In genomic region chr1:32107742-32108661, GRCh38 we compare ENCODE assay signal across 8 cellular contexts. TPM values are rescaled to one million over a fixed set of nuclear protein-coding genes. Genes with fewer than 3 reads are reported as not detected.
A peak's percentile ranks its signal among the peaks of the same experiment; 100 is the strongest.
DNase-seq lines count a peak whose midpoint lies in the region; ATAC-seq, FAIRE-seq and TF ChIP-seq lines count a peak whose summit lies in the region.

KPNA6 (plus strand) TSS chr1:32108056; CDS start chr1:32108131, 75 bp downstream.

- no peak for TF ChIP-seq POLR2A in Peyer's patch (IDR thresholded peaks at IDR 0.05)

- ATAC-seq in GM21528 (IDR thresholded peaks at IDR 0.05; ENCODE audit: low FRiP score, unreplicated experiment), result peak; percentile 61
- ATAC-seq in activated T-cell treated with anti-CD3 and anti-CD28 coated beads, Interleukin-2, amount 50 U/mL, for 4 hours, result peak; percentile 83 to 85
- peak; percentile 85 for ATAC-seq in esophagus mucosa

- peaks cover 36% of the 10 kb centered on the region for H3K4me1 Mint-ChIP-seq in activated T-cell treated with anti-CD3 and anti-CD28 coated beads, Interleukin-2, amount 50 U/mL, for 4 hours (ENCODE audit: low read depth)

- DNase-seq in D721Med (ENCODE audit: insufficient read length, low spot score) (peak; percentile 66), Peyer's patch (peak; percentile 83 to 96 (median 88))
- peak; percentile 79 for DNase-seq in activated T-cell treated with anti-CD3 and anti-CD28 coated beads, Interleukin-2, amount 50 U/mL, for 4 hours
- peak; percentile 76 to 78 for DNase-seq in stimulated activated CD8-positive, alpha-beta memory T cell treated with anti-CD3 and anti-CD28 coated beads, Interleukin-7, amount 100 ng/mL, for 1 hour (ENCODE audit: low read depth in 2 of 2)

- peaks cover 6% of the 10 kb centered on the region for H3K36me3 Mint-ChIP-seq in activated T-cell treated with anti-CD3 and anti-CD28 coated beads, Interleukin-2, amount 50 U/mL, for 4 hours (ENCODE audit: insufficient read depth)

- peak within 1 kb of the TSS; percentile 84 for H3K27ac ChIP-seq in KOPT-K1 (ENCODE audit: low read depth, low read length, poor library complexity, severe bottlenecking)
- peak within 1 kb of the TSS; percentile 85 to 96 (median 90) for H3K27ac ChIP-seq in Peyer's patch
- peak within 1 kb of the TSS; percentile 81 for H3K27ac ChIP-seq in muscle layer of colon (ENCODE audit: low read depth, low read length)

- H3K27me3 ChIP-seq in Peyer's patch, result no peaks in the 10 kb centered on the region
- no peaks in the 10 kb centered on the region for H3K27me3 ChIP-seq in muscle layer of colon (ENCODE audit: control insufficient read depth in 1 of 2, insufficient read depth in 2 of 2, low read length in 2 of 2)

- no peaks in the 10 kb centered on the region for H3K9me3 Mint-ChIP-seq in activated T-cell treated with anti-CD3 and anti-CD28 coated beads, Interleukin-2, amount 50 U/mL, for 4 hours

- H3K36me3 ChIP-seq in KOPT-K1 (ENCODE audit: insufficient read depth, low read length) (peaks cover 6% of the 10 kb centered on the region; the same call in 1 of the 2 replicates), Peyer's patch (no peaks in the 10 kb centered on the region), muscle layer of colon (ENCODE audit: insufficient read depth, low read length) (peaks cover under 1% of the 10 kb centered on the region)

- H3K9ac ChIP-seq in muscle layer of colon (ENCODE audit: low read length), result peak within 1 kb of the TSS; percentile 86

- peak within 1 kb of the TSS; percentile 98 for H3K4me3 Mint-ChIP-seq in activated T-cell treated with anti-CD3 and anti-CD28 coated beads, Interleukin-2, amount 50 U/mL, for 4 hours

- FAIRE-seq in D721Med (lab: Jason Lieb, UNC), result no peak

- H3K4me3 ChIP-seq in Peyer's patch, result peak within 1 kb of the TSS; percentile 78 to 99 (median 92)
- peak within 1 kb of the TSS; percentile 97 for H3K4me3 ChIP-seq in muscle layer of colon (ENCODE audit: low read depth in 1 of 2, low read length in 2 of 2)

- H3K9me3 ChIP-seq in KOPT-K1 (ENCODE audit: insufficient read depth, low read length, poor library complexity, severe bottlenecking), result no peaks in the 10 kb centered on the region
- H3K9me3 ChIP-seq in Peyer's patch, result no peaks in the 10 kb centered on the region
- no peaks in the 10 kb centered on the region for H3K9me3 ChIP-seq in muscle layer of colon (ENCODE audit: low read length)

- peaks cover 0 to 33% (median 17%) of the 10 kb centered on the region in 4 donors for H3K4me1 ChIP-seq in Peyer's patch
- peaks cover 31% of the 10 kb centered on the region for H3K4me1 ChIP-seq in muscle layer of colon (ENCODE audit: insufficient read depth, low read length)

- TF ChIP-seq CTCF in D721Med (IDR thresholded peaks at IDR 0.05; ENCODE audit: insufficient read depth, missing control alignments) (no peak), Peyer's patch (IDR thresholded peaks at IDR 0.05) (peak in 3 of 6 experiments; percentile 10 to 23 (median 12))

- H3K27me3 Mint-ChIP-seq in activated T-cell treated with anti-CD3 and anti-CD28 coated beads, Interleukin-2, amount 50 U/mL, for 4 hours (ENCODE audit: low read depth), result no peaks in the 10 kb centered on the region

RNA-seq across cellular contexts. Expression of gene KPNA6, which starts in this region (rescaled TPM):
- total RNA-seq in Peyer's patch (10 to 100 TPM; 24.8 to 29.8 (median 25.6) TPM), esophagus mucosa (54.1 TPM)
- 10 to 100 TPM; 82.6 to 90.0 (median 88.1) TPM for total RNA-seq in activated T-cell treated with anti-CD3 and anti-CD28 coated beads, Interleukin-2, amount 50 U/mL, for 4 hours

Comparison
In these comparisons a context has a peak if more than half of its experiments do, and no peak if none do; other contexts are left out.
1. Peak in every context shown above with its lines: DNase-seq, ATAC-seq, H3K4me3 ChIP-seq and H3K27ac ChIP-seq.